9 cellular contexts compared by ENCODE assay signal in the genomic region with DNA sequence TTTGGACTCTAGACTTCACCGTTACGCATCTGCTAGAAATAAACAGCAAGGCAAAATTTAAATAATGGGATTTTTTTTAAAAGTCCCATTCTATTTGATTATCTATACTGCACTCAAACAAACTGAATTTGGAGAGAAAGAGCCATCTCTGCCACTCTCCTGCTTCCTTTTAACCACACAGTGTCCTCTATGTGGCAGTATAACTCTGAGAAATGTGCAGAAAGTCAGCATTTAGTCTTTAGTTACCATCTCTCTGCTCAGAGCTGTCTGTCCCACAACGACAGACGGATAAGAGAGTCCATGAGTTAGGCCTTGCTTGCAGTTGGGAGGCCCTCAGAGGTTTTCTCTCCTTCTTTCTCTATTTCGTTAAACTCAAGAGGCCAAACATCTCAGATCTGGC. TPM values are rescaled to one million over a fixed set of nuclear protein-coding genes. Genes with fewer than 3 reads are reported as not detected.
DNase-seq lines count a peak whose midpoint lies in the region; ATAC-seq and TF ChIP-seq lines count a peak whose summit lies in the region.
"Had no signal": no experiment of that assay in that cellular context is flagged by ENCODE, and none has a peak within 500 bp of the region (broad histone marks: within the 10 kb centered on the region; RNA-seq: fewer than 3 reads in every experiment).

No MANE protein-coding gene starts in this region.

- no peaks in the 10 kb centered on the region for H3K9me3 Mint-ChIP-seq in neural crest cell
- H3K9me3 Mint-ChIP-seq: activated CD4-positive, alpha-beta T cell treated with anti-CD3 and anti-CD28 coated beads, Interleukin-2, amount 10 ng/mL, durations not matched to agents 7 days and 5 days had no signal

- H3K27me3 Mint-ChIP-seq in neural crest cell (ENCODE audit: low read depth): peaks cover 30% of the 10 kb centered on the region

- H3K27ac Mint-ChIP-seq in neural crest cell (ENCODE audit: unreplicated experiment): no peak overlapping the region
- H3K27ac Mint-ChIP-seq: activated CD4-positive, alpha-beta T cell treated with anti-CD3 and anti-CD28 coated beads, Interleukin-2, amount 10 ng/mL, durations not matched to agents 7 days and 5 days had no signal

- H3K4me3 Mint-ChIP-seq in neural crest cell: no peak overlapping the region
- H3K4me3 Mint-ChIP-seq: activated CD4-positive, alpha-beta T cell treated with anti-CD3 and anti-CD28 coated beads, Interleukin-2, amount 10 ng/mL, durations not matched to agents 7 days and 5 days had no signal

- H3K4me1 Mint-ChIP-seq in neural crest cell: peaks cover 5% of the 10 kb centered on the region

- TF ChIP-seq CTCF in GM12873 (IDR thresholded peaks at IDR 0.05; ENCODE audit: insufficient read depth, low read depth, low read length, missing control alignments) (peak; percentile 13), neural crest cell (conservative IDR thresholded peaks at IDR 0.05) (peak; percentile 59)

- no peak for ATAC-seq in GM19463 (IDR thresholded peaks at IDR 0.05; ENCODE audit: unreplicated experiment)

- no peak overlapping the region for H3K27ac ChIP-seq in substantia nigra (ENCODE audit: low read depth, low read length, poor library complexity, severe bottlenecking)

- H3K36me3 Mint-ChIP-seq in neural crest cell (ENCODE audit: low read depth): no peaks in the 10 kb centered on the region

- DNase-seq in NCI-H2227 treated with DMSO at 0.1 percent for 48 hours (lab: John Stamatoyannopoulos, UW) (peak; percentile 7), dermis blood vessel endothelial cell (peak; percentile 65), neural crest cell (ENCODE audit: low read depth, low spot score) (no peak), COLO668 (lab: John Stamatoyannopoulos, UW; ENCODE audit: unreplicated experiment) (no peak), substantia nigra (lab: John Stamatoyannopoulos, UW) (no peak)
- no peak for DNase-seq in stimulated activated CD4-positive, alpha-beta T cell treated with anti-CD3 and anti-CD28 coated beads, Interleukin-12 subunit alpha, Interleukin-12 subunit beta, amount 100 ng/mL, for 4 hours
- DNase-seq: activated CD4-positive, alpha-beta T cell treated with anti-CD3 and anti-CD28 coated beads, Interleukin-2, amount 10 ng/mL, durations not matched to agents 7 days and 5 days had no signal

RNA-seq across cellular contexts. Expression of a gene that starts 21.2 kb away (rescaled TPM):
- total RNA-seq in dermis blood vessel endothelial cell (0.17 and 1.5 TPM in 2 replicates), neural crest cell (0.25 and 0.26 TPM in 2 replicates)

Comparison
In these comparisons a context has a peak if more than half of its experiments do, and no peak if none do; other contexts are left out.
1. DNase-seq: peak in NCI-H2227 treated with DMSO at 0.1 percent for 48 hours (single experiment) and dermis blood vessel endothelial cell (single experiment); none in neural crest cell (single experiment), stimulated activated CD4-positive, alpha-beta T cell treated with anti-CD3 and anti-CD28 coated beads, Interleukin-12 subunit alpha, Interleukin-12 subunit beta, amount 100 ng/mL, for 4 hours (single experiment), COLO668 (single experiment) and substantia nigra (0 of 49).